In genomic region chr17:35245196-35245486, GRCh38 we compare ENCODE assay signal across 9 cellular contexts. TPM values are rescaled to one million over a fixed set of nuclear protein-coding genes. Genes with fewer than 3 reads are reported as not detected.
A peak's percentile ranks its signal among the peaks of the same experiment; 100 is the strongest.
DNase-seq lines count a peak whose midpoint lies in the region; ATAC-seq and TF ChIP-seq lines count a peak whose summit lies in the region.
"Had no signal": no experiment of that assay in that cellular context is flagged by ENCODE, and none has a peak within 500 bp of the region (broad histone marks: within the 10 kb centered on the region; RNA-seq: fewer than 3 reads in every experiment).

No MANE protein-coding gene starts in this region.

- H3K4me1 ChIP-seq in heart left ventricle (peaks cover 0 to 63% (median 19%) of the 10 kb centered on the region in 12 donors), HAP-1 (peaks cover 13% of the 10 kb centered on the region)

- ATAC-seq in heart left ventricle (no peak), left ventricle myocardium superior (no peak), HG03469 (IDR thresholded peaks at IDR 0.05; ENCODE audit: unreplicated experiment) (no peak)
- ATAC-seq in activated CD8-positive, alpha-beta T cell treated with anti-CD3 and anti-CD28 coated beads for 36 hours = peak; percentile 30

- peak overlapping the region in 11 of 12 donors; percentile 88 to 97 (median 95) for H3K27ac ChIP-seq in heart left ventricle

- peak overlapping the region; percentile 93 for H3K4me3 Mint-ChIP-seq in activated CD8-positive, alpha-beta T cell treated with anti-CD3 and anti-CD28 coated beads for 36 hours
- peak overlapping the region; percentile 96 for H3K4me3 Mint-ChIP-seq in glutamatergic neuron (ENCODE audit: unreplicated experiment)
- H3K4me3 Mint-ChIP-seq in type B pancreatic cell = peak overlapping the region; percentile 98

- in situ Hi-C loops in HAP-1 (cut with MboI; ENCODE audit: low sequenced_read_pairs) = no loop called here

- peaks cover 66% of the 10 kb centered on the region for H3K4me1 Mint-ChIP-seq in activated CD8-positive, alpha-beta T cell treated with anti-CD3 and anti-CD28 coated beads for 36 hours (ENCODE audit: low read depth)
- H3K4me1 Mint-ChIP-seq in glutamatergic neuron (ENCODE audit: low read depth, unreplicated experiment) (peaks cover 9% of the 10 kb centered on the region), type B pancreatic cell (ENCODE audit: unreplicated experiment) (peaks cover 23% of the 10 kb centered on the region)

- peaks cover 41% of the 10 kb centered on the region for H3K36me3 Mint-ChIP-seq in activated CD8-positive, alpha-beta T cell treated with anti-CD3 and anti-CD28 coated beads for 36 hours (ENCODE audit: low read depth)
- H3K36me3 Mint-ChIP-seq in glutamatergic neuron (ENCODE audit: unreplicated experiment) = no peaks in the 10 kb centered on the region
- peaks cover 15% of the 10 kb centered on the region for H3K36me3 Mint-ChIP-seq in type B pancreatic cell

- H3K36me3 ChIP-seq in heart left ventricle (peaks cover 0 to 32% (median 4%) of the 10 kb centered on the region in 9 donors), HAP-1 (replicated peaks) (no peaks in the 10 kb centered on the region)

- peak overlapping the region; percentile 97 for H3K27ac Mint-ChIP-seq in activated CD8-positive, alpha-beta T cell treated with anti-CD3 and anti-CD28 coated beads for 36 hours
- peak overlapping the region; percentile 20 for H3K27ac Mint-ChIP-seq in glutamatergic neuron (ENCODE audit: unreplicated experiment)
- peak overlapping the region; percentile 94 for H3K27ac Mint-ChIP-seq in type B pancreatic cell

- no peaks in the 10 kb centered on the region for H3K27me3 Mint-ChIP-seq in activated CD8-positive, alpha-beta T cell treated with anti-CD3 and anti-CD28 coated beads for 36 hours
- H3K27me3 Mint-ChIP-seq in glutamatergic neuron (ENCODE audit: unreplicated experiment) (peaks cover 7% of the 10 kb centered on the region), type B pancreatic cell (no peaks in the 10 kb centered on the region)

- H3K27me3 ChIP-seq in heart left ventricle (no peaks in the 10 kb centered on the region), HAP-1 (ENCODE audit: low read depth) (no peaks in the 10 kb centered on the region)

- intact Hi-C loops in heart left ventricle (cut with DNase I) = loop anchor here in 4 of 10 donors (2.0 to 10.0 kb wide), 5 partner anchors 70 to 290 kb away; partner anchors contain the start of genes SLFN12L (in 2 of the 4), SLFN11 (in 1 of the 4) and SLFN12 (in 1 of the 4)
- intact Hi-C loops in left ventricle myocardium superior (cut with micrococcal nuclease) = no loop called here
- intact Hi-C loops in activated CD8-positive, alpha-beta T cell treated with anti-CD3 and anti-CD28 coated beads for 36 hours (cut with micrococcal nuclease) = no loop called here

- TF ChIP-seq POLR2A in heart left ventricle (IDR thresholded peaks at IDR 0.05) = no peak

- H3K9me3 ChIP-seq in heart left ventricle = no peaks in the 10 kb centered on the region
- H3K9me3 ChIP-seq in HAP-1 = no peaks in the 10 kb centered on the region

- DNase-seq in heart left ventricle (no peak), left ventricle myocardium superior (no peak), glutamatergic neuron (no peak), type B pancreatic cell (ENCODE audit: extremely low spot score, unreplicated experiment) (no peak), HAP-1 (ENCODE audit: low spot score in 2 of 2) (no peak), NCI-H1417 (lab: John Stamatoyannopoulos, UW) (no peak)
- peak; percentile 48 for DNase-seq in activated CD8-positive, alpha-beta T cell treated with anti-CD3 and anti-CD28 coated beads for 36 hours
- DNase-seq: NCI-H345 had no signal

- POLR2A ChIA-PET in activated CD8-positive, alpha-beta T cell treated with anti-CD3 and anti-CD28 coated beads for 36 hours (lab: Charles Lee) = interaction anchor here (1.3 to 8.5 kb wide), 4 partner anchors 12 to 292 kb away, joined by 3 to 80 read pairs (median 8); partner anchors contain the start of genes NLE1 and SLFN12L

- CTCF ChIA-PET in activated CD8-positive, alpha-beta T cell treated with anti-CD3 and anti-CD28 coated beads for 36 hours (lab: Charles Lee) = interaction anchor here (1.0 kb wide), 1 partner anchor 67 kb away, joined by 3 read pairs; no protein-coding TSS in a partner anchor

- 41 to 60% (median 55%) methylated on average over 1 of the region's 1 CpG for WGBS in heart left ventricle, 4 donors

- H3K4me3 ChIP-seq in heart left ventricle = peak overlapping the region in 9 of 12 donors; percentile 64 to 95 (median 76)
- H3K4me3 ChIP-seq in HAP-1 = no peak overlapping the region

- H3K9me3 Mint-ChIP-seq in activated CD8-positive, alpha-beta T cell treated with anti-CD3 and anti-CD28 coated beads for 36 hours = no peaks in the 10 kb centered on the region
- H3K9me3 Mint-ChIP-seq in glutamatergic neuron (ENCODE audit: unreplicated experiment) (no peaks in the 10 kb centered on the region), type B pancreatic cell (no peaks in the 10 kb centered on the region)

- TF ChIP-seq CTCF in heart left ventricle (IDR thresholded peaks at IDR 0.05) = no peak
- TF ChIP-seq CTCF in activated CD8-positive, alpha-beta T cell treated with anti-CD3 and anti-CD28 coated beads for 36 hours (IDR thresholded peaks at IDR 0.05) = no peak
- no peak for TF ChIP-seq CTCF in glutamatergic neuron (IDR thresholded peaks at IDR 0.05; ENCODE audit: partially characterized antibody, unreplicated experiment)
- TF ChIP-seq CTCF in type B pancreatic cell (conservative IDR thresholded peaks at IDR 0.05) = no peak

RNA-seq across cellular contexts. Expression of gene SLFN5, which starts 2.3 kb away (rescaled TPM):
- total RNA-seq in heart left ventricle (10 to 100 TPM; 12.4 to 41.4 (median 15.0) TPM), left ventricle myocardium superior (13.1 TPM), glutamatergic neuron (ENCODE audit: unreplicated experiment) (16.8 TPM), type B pancreatic cell (ENCODE audit: low replicate concordance) (21.7 and 42.1 TPM in 2 replicates)
- polyA plus RNA-seq in heart left ventricle = 1 to 10 TPM; 3.0 to 3.8 TPM
- 10 to 100 TPM; 29.1 to 32.7 TPM for total RNA-seq in activated CD8-positive, alpha-beta T cell treated with anti-CD3 and anti-CD28 coated beads for 36 hours

RNA-seq across cellular contexts. Expression of gene SLC35G3, which starts 50.9 kb away (rescaled TPM):
- total RNA-seq in heart left ventricle (not detected), left ventricle myocardium superior (not detected), glutamatergic neuron (ENCODE audit: unreplicated experiment) (not detected), type B pancreatic cell (ENCODE audit: low replicate concordance) (not detected in 2 replicates)
- not detected for polyA plus RNA-seq in heart left ventricle
- not detected for total RNA-seq in activated CD8-positive, alpha-beta T cell treated with anti-CD3 and anti-CD28 coated beads for 36 hours

Comparison
In these comparisons a context has a peak if more than half of its experiments do, and no peak if none do; other contexts are left out.
1. H3K27ac Mint-ChIP-seq: peak in every context shown above with its lines; median percentile 97 in activated CD8-positive, alpha-beta T cell treated with anti-CD3 and anti-CD28 coated beads for 36 hours; 94 in type B pancreatic cell; 20 in glutamatergic neuron.